Comparison of ENCODE assay signal across 8 cellular contexts in the genomic region with DNA sequence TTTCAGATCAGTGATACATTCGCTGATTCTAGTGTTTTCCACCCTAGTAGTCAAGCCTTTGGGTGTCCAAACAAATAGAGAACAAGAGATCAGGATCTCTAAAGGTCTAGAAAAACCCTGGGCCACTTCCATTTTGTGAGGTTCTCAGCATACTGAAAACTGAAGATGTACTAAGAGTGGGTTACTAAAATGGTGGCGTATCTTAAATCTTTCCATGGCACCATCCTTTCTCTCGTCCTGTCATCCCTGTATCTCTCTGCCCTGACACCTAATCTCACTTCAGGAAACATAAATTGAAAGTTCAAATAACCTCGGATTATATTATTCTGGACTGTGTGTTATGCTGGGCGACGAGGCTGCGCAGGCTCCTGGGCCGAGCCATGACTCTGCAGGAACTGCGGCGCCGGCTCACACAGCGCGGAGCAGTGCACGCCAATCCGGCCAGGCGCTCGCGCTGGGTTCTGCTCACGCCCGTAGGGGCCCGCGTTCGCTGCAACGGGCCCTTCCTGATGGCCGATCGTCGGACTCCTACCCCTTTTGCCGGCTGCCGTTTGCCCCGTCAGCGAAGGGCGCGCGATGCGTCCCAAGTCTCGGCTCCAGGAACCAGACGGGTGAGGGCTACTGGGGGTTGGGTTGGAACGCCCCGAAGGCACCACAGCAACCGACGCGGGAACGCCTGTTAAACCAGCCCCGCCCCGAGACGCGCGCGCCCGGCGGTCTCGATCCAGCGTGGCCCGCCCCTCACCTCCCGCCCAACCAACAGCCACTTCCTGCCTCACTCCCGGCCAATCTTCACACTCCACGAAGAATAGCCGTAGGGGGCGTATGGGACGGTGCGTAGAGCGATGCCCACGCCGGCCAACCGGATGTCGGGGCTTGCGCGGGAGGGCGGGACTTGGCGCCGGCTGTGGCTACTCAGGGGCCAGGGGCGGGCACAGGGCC. TPM values are rescaled to one million over a fixed set of nuclear protein-coding genes. Genes with fewer than 3 reads are reported as not detected.
DNase-seq lines count a peak whose midpoint lies in the region; ATAC-seq and TF ChIP-seq lines count a peak whose summit lies in the region.

No MANE protein-coding gene starts in this region.

- H3K36me3 ChIP-seq in SK-N-MC (ENCODE audit: insufficient read depth, low read length) = peaks cover 26% of the 10 kb centered on the region
- H3K36me3 ChIP-seq in testis (ENCODE audit: low read depth, missing control alignments) = no peaks in the 10 kb centered on the region

- H3K9ac ChIP-seq in SK-N-MC (ENCODE audit: insufficient read length) = peak overlapping the region; percentile 98

- H3K27ac ChIP-seq in SK-N-MC (peak overlapping the region; percentile 87), testis (peak overlapping the region; percentile 91 to 97)

- peak; percentile 98 for DNase-seq in NCI-H1048 (lab: John Stamatoyannopoulos, UW)
- DNase-seq in SK-N-MC (ENCODE audit: low read depth, low spot score) = peak; percentile 95
- peak; percentile 100 for DNase-seq in glomerular visceral epithelial cell (ENCODE audit: extremely low spot score)
- DNase-seq in omental fat pad (ENCODE audit: low spot score) = peak; percentile 92
- DNase-seq in testis = peak; percentile 99

- TF ChIP-seq CTCF in omental fat pad (IDR thresholded peaks at IDR 0.05) = no peak
- TF ChIP-seq CTCF in testis (IDR thresholded peaks at IDR 0.05) = peak in 1 of 3 experiments; percentile 20

- no peaks in the 10 kb centered on the region for H3K27me3 ChIP-seq in testis

- H3K4me1 ChIP-seq in testis = peaks cover 18% of the 10 kb centered on the region

- peak overlapping the region; percentile 100 for H3K27ac Mint-ChIP-seq in activated naive CD8-positive, alpha-beta T cell

- no peaks in the 10 kb centered on the region for H3K9me3 ChIP-seq in SK-N-MC (ENCODE audit: low read depth, low read length)
- H3K9me3 ChIP-seq in testis = no peaks in the 10 kb centered on the region

- H3K4me1 Mint-ChIP-seq in activated naive CD8-positive, alpha-beta T cell (ENCODE audit: low read depth) = peaks cover 37% of the 10 kb centered on the region

- peak overlapping the region; percentile 95 for H3K4me3 Mint-ChIP-seq in activated naive CD8-positive, alpha-beta T cell

- 2% methylated on average over 57 to 61 of the region's 72 CpGs for WGBS in testis, 2 donors

- H3K36me3 Mint-ChIP-seq in activated naive CD8-positive, alpha-beta T cell = peaks cover 14% of the 10 kb centered on the region

- peak overlapping the region; percentile 100 for H3K4me3 ChIP-seq in GM08714 (ENCODE audit: low read length)
- peak overlapping the region; percentile 97 for H3K4me3 ChIP-seq in SK-N-MC
- peak overlapping the region; percentile 80 to 97 for H3K4me3 ChIP-seq in testis

- intact Hi-C loops in testis (cut with DNase I; ENCODE audit: low total_unique reads) = loop anchor here (10.0 kb wide), 1 partner anchor 73 kb away; a partner anchor contains a TSS

- no peaks in the 10 kb centered on the region for H3K9me3 Mint-ChIP-seq in activated naive CD8-positive, alpha-beta T cell (ENCODE audit: low read depth)

- no peaks in the 10 kb centered on the region for H3K27me3 Mint-ChIP-seq in activated naive CD8-positive, alpha-beta T cell

- ATAC-seq in HG02588 (IDR thresholded peaks at IDR 0.05; ENCODE audit: unreplicated experiment) (peak; percentile 85), omental fat pad (ENCODE audit: low FRiP score) (peak; percentile 98)

- no peak for TF ChIP-seq POLR2A in testis (IDR thresholded peaks at IDR 0.05)

RNA-seq across cellular contexts. Expression of a gene that starts 0.5 kb away (rescaled TPM):
- total RNA-seq in omental fat pad (100 to 1,000 TPM; 269 to 487 (median 358) TPM), testis (100 to 1,000 TPM; 296 to 351 TPM)
- polyA plus RNA-seq in testis (ENCODE audit: insufficient read depth, low read depth, low replicate concordance) = 462 TPM

RNA-seq across cellular contexts. Expression of a gene that starts 17.4 kb away (rescaled TPM):
- not detected for total RNA-seq in omental fat pad
- 10 to 100 TPM in 1 of 2 donors, 1 to 10 TPM in 1; 6.4 to 12.8 TPM for total RNA-seq in testis
- 7.8 TPM for polyA plus RNA-seq in testis (ENCODE audit: insufficient read depth, low read depth, low replicate concordance)

RNA-seq across cellular contexts. Expression of a gene that starts 34.4 kb away (rescaled TPM):
- 10 to 100 TPM; 12.6 to 28.1 (median 21.1) TPM for total RNA-seq in omental fat pad
- total RNA-seq in testis = 10 to 100 TPM; 52.5 to 60.7 TPM
- 23.5 TPM for polyA plus RNA-seq in testis (ENCODE audit: insufficient read depth, low read depth, low replicate concordance)

Comparison
In these comparisons a context has a peak if more than half of its experiments do, and no peak if none do; other contexts are left out.
1. Peak in every context shown above with its lines: DNase-seq, ATAC-seq, H3K4me3 ChIP-seq and H3K27ac ChIP-seq.
2. RNA of a gene that starts 17.4 kb away (total RNA-seq): 6.4 to 12.8 TPM in testis; not detected in omental fat pad; every median in the first group is over 4 times any median in the second.